ENCODE assay signal across 15 cellular contexts in genomic region chr16:8568231-8568617, GRCh38. TPM values are rescaled to one million over a fixed set of nuclear protein-coding genes. Genes with fewer than 3 reads are reported as not detected.
A peak's percentile ranks its signal among the peaks of the same experiment; 100 is the strongest.
DNase-seq lines count a peak whose midpoint lies in the region; ATAC-seq and TF ChIP-seq lines count a peak whose summit lies in the region.
"Had no signal": no experiment of that assay in that cellular context is flagged by ENCODE, and none has a peak within 500 bp of the region (broad histone marks: within the 10 kb centered on the region; RNA-seq: fewer than 3 reads in every experiment).

No MANE protein-coding gene starts in this region.

- H3F3A ChIP-seq in neural progenitor cell (ENCODE audit: low read depth): peaks cover 31% of the 10 kb centered on the region

- H3K36me3 ChIP-seq in HCT116 (ENCODE audit: control insufficient read depth in 1 of 2, insufficient read depth in 2 of 2, low read length in 2 of 2) (no peaks in the 10 kb centered on the region), neural progenitor cell (no peaks in the 10 kb centered on the region)
- H3K36me3 ChIP-seq: ascending aorta, transverse colon had no signal

- peaks cover 5% of the 10 kb centered on the region for H3K4me1 Mint-ChIP-seq in activated CD4-positive, alpha-beta memory T cell treated with anti-CD3 and anti-CD28 coated beads for 36 hours (ENCODE audit: low read depth)
- peaks cover 44% of the 10 kb centered on the region for H3K4me1 Mint-ChIP-seq in neural progenitor cell
- H3K4me1 Mint-ChIP-seq: nephron had no signal

- H3K9ac ChIP-seq in HCT116 (ENCODE audit: low read length) (no peak overlapping the region), neural progenitor cell (no peak overlapping the region)

- TF ChIP-seq POLR2A in HCT116 (IDR thresholded peaks at IDR 0.05; ENCODE audit: borderline replicate concordance, extremely low read depth, insufficient read depth, insufficient read length): no peak

- H3K27me3 ChIP-seq in HCT116 (ENCODE audit: insufficient read depth, low read length) (no peaks in the 10 kb centered on the region), neural progenitor cell (no peaks in the 10 kb centered on the region)
- H3K27me3 ChIP-seq: ascending aorta, foreskin keratinocyte, transverse colon had no signal

- no peaks in the 10 kb centered on the region for H4K20me1 ChIP-seq in HCT116 (ENCODE audit: insufficient read depth)
- no peaks in the 10 kb centered on the region for H4K20me1 ChIP-seq in neural progenitor cell (ENCODE audit: low read depth)

- intact Hi-C loops in HCT116 (cut with micrococcal nuclease): loop anchor here (5.0 to 10.0 kb wide), 2 partner anchors 437 to 1939 kb away; no protein-coding TSS in a partner anchor
- intact Hi-C loops in activated CD4-positive, alpha-beta memory T cell treated with anti-CD3 and anti-CD28 coated beads for 36 hours (cut with micrococcal nuclease): no loop called here

- CTCF ChIA-PET in HCT116 (lab: Charles Lee): no interaction called here
- CTCF ChIA-PET in activated CD4-positive, alpha-beta memory T cell treated with anti-CD3 and anti-CD28 coated beads for 36 hours (lab: Charles Lee): interaction anchor here (1.3 to 2.2 kb wide), 3 partner anchors 15 to 312 kb away, joined by 3 to 13 read pairs (median 3); partner anchors contain the start of gene TMEM114

- H3K4me3 Mint-ChIP-seq in activated CD4-positive, alpha-beta memory T cell treated with anti-CD3 and anti-CD28 coated beads for 36 hours: no peak overlapping the region
- peak overlapping the region; percentile 34 for H3K4me3 Mint-ChIP-seq in neural progenitor cell
- H3K4me3 Mint-ChIP-seq: nephron had no signal

- peak overlapping the region; percentile 48 for H3K4me2 ChIP-seq in HCT116 (ENCODE audit: low read length)
- H3K4me2 ChIP-seq in neural progenitor cell: no peak overlapping the region

- RAD21 ChIA-PET in HCT116 (lab: Charles Lee; ENCODE audit: low non-redundant PET in 1 of 2, low total read pairs in 2 of 2, uncharacterized antibody in 2 of 2, unreplicated experiment in 2 of 2): no interaction called here

- H3K4me1 ChIP-seq in HCT116 (ENCODE audit: control insufficient read depth in 1 of 2, insufficient read depth in 2 of 2, low read length in 2 of 2): peaks cover 0 to 4% of the 10 kb centered on the region in 2 experiments; a peak in 1 of 4 replicates
- H3K4me1 ChIP-seq in neural progenitor cell: peaks cover 18% of the 10 kb centered on the region
- H3K4me1 ChIP-seq: foreskin keratinocyte had no signal

- no peak overlapping the region for H3K27ac Mint-ChIP-seq in activated CD4-positive, alpha-beta memory T cell treated with anti-CD3 and anti-CD28 coated beads for 36 hours
- H3K27ac Mint-ChIP-seq in neural progenitor cell: no peak overlapping the region

- no peak for TF ChIP-seq RAD21 in HCT116 (IDR thresholded peaks at IDR 0.05; ENCODE audit: low read depth)

- BruUV-seq in HCT116 (replicated peaks; lab: Mats Ljungman, UMichigan): no TSS peak

- no peaks in the 10 kb centered on the region for H3K36me3 Mint-ChIP-seq in activated CD4-positive, alpha-beta memory T cell treated with anti-CD3 and anti-CD28 coated beads for 36 hours
- H3K36me3 Mint-ChIP-seq in neural progenitor cell: no peaks in the 10 kb centered on the region

- no peaks in the 10 kb centered on the region for H3K9me3 Mint-ChIP-seq in activated CD4-positive, alpha-beta memory T cell treated with anti-CD3 and anti-CD28 coated beads for 36 hours
- H3K9me3 Mint-ChIP-seq in neural progenitor cell: no peaks in the 10 kb centered on the region
- H3K9me3 Mint-ChIP-seq: nephron had no signal

- TF ChIP-seq CTCF in HCT116 (IDR thresholded peaks at IDR 0.05 in 2 of 3, conservative IDR thresholded peaks at IDR 0.05 in 1 of 3; ENCODE audit: borderline replicate concordance in 1 of 3, insufficient read depth in 1 of 3, low read depth in 2 of 3, low read length in 2 of 3): no peak
- no peak for TF ChIP-seq CTCF in neural progenitor cell (IDR thresholded peaks at IDR 0.05)

- H2AFZ ChIP-seq in HCT116 (ENCODE audit: low read depth, low read length, poor library complexity, severe bottlenecking) (no peak overlapping the region), neural progenitor cell (replicated peaks) (no peak overlapping the region)

- H3K9me2 ChIP-seq in HCT116 (ENCODE audit: insufficient read depth): no peaks in the 10 kb centered on the region

- H3K4me3 ChIP-seq in HCT116 (replicated peaks in 1 of 2; ENCODE audit: low read depth in 1 of 2, low read length in 2 of 2): no peak overlapping the region
- no peak overlapping the region for H3K4me3 ChIP-seq in neural progenitor cell
- H3K4me3 ChIP-seq: ascending aorta, transverse colon had no signal

- ATAC-seq in HCT116: peak; percentile 2; the same call in 1 of the 2 replicates
- ATAC-seq in HG03565 (IDR thresholded peaks at IDR 0.05; ENCODE audit: unreplicated experiment): no peak

- H3K9me3 ChIP-seq in HCT116 (ENCODE audit: control insufficient read depth in 1 of 2, insufficient read depth in 1 of 2, low read depth in 1 of 2, low read length in 2 of 2) (no peaks in the 10 kb centered on the region), neural progenitor cell (ENCODE audit: low read depth) (no peaks in the 10 kb centered on the region)
- H3K9me3 ChIP-seq: ascending aorta, transverse colon had no signal

- no peak overlapping the region for H3K27ac ChIP-seq in HCT116 (ENCODE audit: low read depth, low read length)
- no peak overlapping the region for H3K27ac ChIP-seq in neural progenitor cell
- H3K27ac ChIP-seq: foreskin keratinocyte, transverse colon had no signal

- POLR2A ChIA-PET in HCT116 (lab: Charles Lee): no interaction called here
- POLR2A ChIA-PET in activated CD4-positive, alpha-beta memory T cell treated with anti-CD3 and anti-CD28 coated beads for 36 hours (lab: Charles Lee): no interaction called here

- H3K27me3 Mint-ChIP-seq in activated CD4-positive, alpha-beta memory T cell treated with anti-CD3 and anti-CD28 coated beads for 36 hours: peaks cover 8% of the 10 kb centered on the region
- peaks cover 15% of the 10 kb centered on the region for H3K27me3 Mint-ChIP-seq in neural progenitor cell (ENCODE audit: insufficient read depth, low read depth)

- no peaks in the 10 kb centered on the region for H3K79me2 ChIP-seq in HCT116 (ENCODE audit: insufficient read depth, low read length)
- no peaks in the 10 kb centered on the region for H3K79me2 ChIP-seq in neural progenitor cell (ENCODE audit: low read depth)

- peak; percentile 12 for DNase-seq in activated CD4-positive, alpha-beta T cell treated with anti-CD3 and anti-CD28 coated beads for 48 hours
- DNase-seq in activated CD4-positive, alpha-beta T cell treated with anti-CD3 and anti-CD28 coated beads for 1 hour: no peak
- DNase-seq in HCT116 (ENCODE audit: low read depth, low spot score) (no peak), neural progenitor cell (ENCODE audit: low spot score) (no peak), AG20443 (ENCODE audit: low spot score) (no peak), T1000 (lab: John Stamatoyannopoulos, UW) (no peak)
- DNase-seq in activated CD4-positive, alpha-beta memory T cell treated with anti-CD3 and anti-CD28 coated beads for 36 hours: peak; percentile 13

TF ChIP-seq in HCT116, 20 proteins besides CTCF, POLR2A, EP300 and RAD21:
- 0 out of 2 replicates have a peak, but pooled peaks have one; percentile 16 for TF ChIP-seq MAX (IDR thresholded peaks at IDR 0.05)
- no peak for TF ChIP-seq EGR1 (IDR thresholded peaks at IDR 0.05; ENCODE audit: low read depth)

RNA-seq across cellular contexts. Expression of gene TMEM114, which starts 22.1 kb away (rescaled TPM):
- total RNA-seq in HCT116 (2021; ENCODE audit: unreplicated experiment) (not detected), neural progenitor cell (ENCODE audit: low replicate concordance) (1.3 TPM in 1 of 2 replicates, not detected in the other)
- polyA plus RNA-seq in HCT116 (2012): not detected in 2 replicates
- total RNA-seq in activated CD4-positive, alpha-beta memory T cell treated with anti-CD3 and anti-CD28 coated beads for 36 hours: not detected
- total RNA-seq: ascending aorta, chondrocyte, foreskin keratinocyte, G401, renal cortical epithelial cell, transverse colon had no signal
- polyA plus RNA-seq: foreskin keratinocyte had no signal

RNA-seq across cellular contexts. Expression of gene METTL22, which starts 53.3 kb away (rescaled TPM):
- total RNA-seq in HCT116 (2021; ENCODE audit: unreplicated experiment) (33.3 TPM), neural progenitor cell (ENCODE audit: low replicate concordance) (41.1 and 54.8 TPM in 2 replicates)
- 24.9 and 27.6 TPM in 2 replicates for polyA plus RNA-seq in HCT116 (2012)
- total RNA-seq in activated CD4-positive, alpha-beta memory T cell treated with anti-CD3 and anti-CD28 coated beads for 36 hours: 10 to 100 TPM; 26.4 to 30.8 TPM

Comparison
In these comparisons a context has a peak if more than half of its experiments do, and no peak if none do; other contexts are left out.
1. DNase-seq: peak in activated CD4-positive, alpha-beta T cell treated with anti-CD3 and anti-CD28 coated beads for 48 hours (single experiment) and activated CD4-positive, alpha-beta memory T cell treated with anti-CD3 and anti-CD28 coated beads for 36 hours (single experiment); none in activated CD4-positive, alpha-beta T cell treated with anti-CD3 and anti-CD28 coated beads for 1 hour (single experiment), HCT116 (single experiment), neural progenitor cell (single experiment), AG20443 (single experiment) and T1000 (single experiment).